9 cellular contexts compared by ENCODE assay signal in the genomic region with DNA sequence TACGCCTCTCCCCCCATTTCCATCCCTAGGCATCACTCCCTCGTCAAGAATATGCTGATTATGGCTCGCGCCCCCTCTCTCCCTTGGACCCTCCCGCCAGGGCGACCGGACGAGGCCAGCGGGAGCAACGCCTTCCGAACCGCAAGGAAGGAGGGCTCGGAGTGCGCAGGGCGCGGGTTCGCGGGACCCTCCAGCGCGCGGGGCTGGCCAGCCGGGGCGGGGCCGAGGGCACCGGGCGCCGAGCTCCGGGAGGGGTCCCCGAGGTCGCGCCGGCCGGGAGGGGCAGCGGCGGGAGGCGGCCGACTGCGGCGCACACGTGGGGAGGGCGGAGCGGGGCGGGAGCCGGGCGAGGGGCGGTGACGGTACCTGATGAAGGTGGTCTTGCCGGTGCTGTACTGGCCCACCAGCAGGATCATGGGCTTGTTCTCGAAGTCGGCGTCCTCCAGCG. TPM values are rescaled to one million over a fixed set of nuclear protein-coding genes. Genes with fewer than 3 reads are reported as not detected.
A peak's percentile ranks its signal among the peaks of the same experiment; 100 is the strongest.
DNase-seq lines count a peak whose midpoint lies in the region; ATAC-seq and TF ChIP-seq lines count a peak whose summit lies in the region.
"Had no signal": no experiment of that assay in that cellular context is flagged by ENCODE, and none has a peak within 500 bp of the region (broad histone marks: within the 10 kb centered on the region; RNA-seq: fewer than 3 reads in every experiment).

No MANE protein-coding gene starts in this region.

- H3K4me1 ChIP-seq in BLaER1 treated with 17β-estradiol and CSF1 and Interleukin-3, amounts not matched to agents 10 nM and 100 nM: peaks cover 49 to 55% (median 52%) of the 10 kb centered on the region in 10 experiments
- peaks cover 0 to 20% of the 10 kb centered on the region in 2 donors for H3K4me1 ChIP-seq in adrenal gland (replicated peaks in 1 of 2)

- peaks cover 0 to 7% (median 0%) of the 10 kb centered on the region in 11 experiments; a peak in 6 of 22 replicates for H4K20me1 ChIP-seq in BLaER1 treated with 17β-estradiol and CSF1 and Interleukin-3, amounts not matched to agents 10 nM and 100 nM

- peak; percentile 8 for ATAC-seq in GM19351 (IDR thresholded peaks at IDR 0.05; ENCODE audit: unreplicated experiment)
- ATAC-seq in HG03354 (IDR thresholded peaks at IDR 0.05; ENCODE audit: poor library complexity, severe bottlenecking, unreplicated experiment): peak; percentile 30
- ATAC-seq in stimulated activated naive CD8-positive, alpha-beta T cell treated with anti-CD3 and anti-CD28 coated beads, Interleukin-15, Interleukin-2, amounts not matched to agents 100 U/mL and 50 U/mL, for 24 hours: peak; percentile 21

- H3K4me2 ChIP-seq in BLaER1 treated with 17β-estradiol and CSF1 and Interleukin-3, amounts not matched to agents 10 nM and 100 nM: peak overlapping the region; percentile 77 to 99 (median 94)

- intact Hi-C loops in adrenal gland (cut with DNase I): loop anchor here in 1 of 2 donors (10.0 kb wide), 1 partner anchor 47 kb away; no protein-coding TSS in a partner anchor

- no peaks in the 10 kb centered on the region for H3K36me3 ChIP-seq in BLaER1 treated with 17β-estradiol and CSF1 and Interleukin-3, amounts not matched to agents 10 nM and 100 nM
- no peaks in the 10 kb centered on the region for H3K36me3 ChIP-seq in adrenal gland (replicated peaks in 1 of 2)

- DNase-seq in adrenal gland: peak in 3 of 7 donors; percentile 14 to 52 (median 42)
- DNase-seq in iPS-NIHi7 (ENCODE audit: extremely low spot score): peak; percentile 34
- DNase-seq in stimulated activated naive CD8-positive, alpha-beta T cell treated with anti-CD3 and anti-CD28 coated beads, Interleukin-15, Interleukin-2, amounts not matched to agents 100 U/mL and 50 U/mL, for 24 hours: peak; percentile 54
- no peak for DNase-seq in KG1 (lab: John Stamatoyannopoulos, UW)
- no peak for DNase-seq in NCI-H2196 treated with DMSO at 0.1 percent for 48 hours (lab: John Stamatoyannopoulos, UW; ENCODE audit: unreplicated experiment)

- WGBS in adrenal gland, 4 donors: 0 to 2% (median 0%) methylated on average over 7 to 52 of the region's 52 CpGs

- no peaks in the 10 kb centered on the region for H3K9me3 ChIP-seq in BLaER1 treated with 17β-estradiol and CSF1 and Interleukin-3, amounts not matched to agents 10 nM and 100 nM (replicated peaks in 1 of 11)
- no peaks in the 10 kb centered on the region for H3K9me3 ChIP-seq in adrenal gland (replicated peaks in 1 of 3)

- TF ChIP-seq POLR2A in adrenal gland (IDR thresholded peaks at IDR 0.05): no peak

- H3K27me3 ChIP-seq in BLaER1 treated with 17β-estradiol and CSF1 and Interleukin-3, amounts not matched to agents 10 nM and 100 nM: no peaks in the 10 kb centered on the region
- no peaks in the 10 kb centered on the region for H3K27me3 ChIP-seq in adrenal gland

- TF ChIP-seq CTCF in adrenal gland (IDR thresholded peaks at IDR 0.05): no peak

- H3K4me3 ChIP-seq in BLaER1 treated with 17β-estradiol and CSF1 and Interleukin-3, amounts not matched to agents 10 nM and 100 nM: peak overlapping the region; percentile 76 to 96 (median 89)
- H3K4me3 ChIP-seq in adrenal gland: peak overlapping the region; percentile 29 to 86 (median 59)

- peak overlapping the region; percentile 62 to 79 (median 71) for H3K27ac ChIP-seq in BLaER1 treated with 17β-estradiol and CSF1 and Interleukin-3, amounts not matched to agents 10 nM and 100 nM
- peak overlapping the region in 4 of 5 donors; percentile 75 to 87 (median 79) for H3K27ac ChIP-seq in adrenal gland

- H3K9ac ChIP-seq in BLaER1 treated with 17β-estradiol and CSF1 and Interleukin-3, amounts not matched to agents 10 nM and 100 nM: peak overlapping the region; percentile 72 to 85 (median 84)

RNA-seq across cellular contexts. Expression of a gene that starts 0.4 kb away (rescaled TPM):
- 10 to 100 TPM in 7 of 8 donors, 1 to 10 TPM in 1; 8.0 to 17.0 (median 14.2) TPM for total RNA-seq in adrenal gland
- 1 to 10 TPM; 5.9 to 7.4 (median 6.2) TPM for polyA plus RNA-seq in adrenal gland

RNA-seq across cellular contexts. Expression of a gene that starts 48.9 kb away (rescaled TPM):
- total RNA-seq in adrenal gland: under 1 TPM in 1 of 8 donors, not detected in 7; 0.25 TPM
- polyA plus RNA-seq in adrenal gland: 1 to 10 TPM in 1 of 3 donors, under 1 TPM in 1, not detected in 1; 0.03 to 1.1 TPM
- total RNA-seq: NCI-H460 had no signal

Comparison
In these comparisons a context has a peak if more than half of its experiments do, and no peak if none do; other contexts are left out.
1. DNase-seq: peak in iPS-NIHi7 (single experiment) and stimulated activated naive CD8-positive, alpha-beta T cell treated with anti-CD3 and anti-CD28 coated beads, Interleukin-15, Interleukin-2, amounts not matched to agents 100 U/mL and 50 U/mL, for 24 hours (single experiment); none in KG1 (single experiment) and NCI-H2196 treated with DMSO at 0.1 percent for 48 hours (single experiment).
2. Peak in every context shown above with its lines, with median percentiles within 50 percentile points of each other: ATAC-seq.